ENCODE assay signal across 20 cellular contexts in the genomic region with DNA sequence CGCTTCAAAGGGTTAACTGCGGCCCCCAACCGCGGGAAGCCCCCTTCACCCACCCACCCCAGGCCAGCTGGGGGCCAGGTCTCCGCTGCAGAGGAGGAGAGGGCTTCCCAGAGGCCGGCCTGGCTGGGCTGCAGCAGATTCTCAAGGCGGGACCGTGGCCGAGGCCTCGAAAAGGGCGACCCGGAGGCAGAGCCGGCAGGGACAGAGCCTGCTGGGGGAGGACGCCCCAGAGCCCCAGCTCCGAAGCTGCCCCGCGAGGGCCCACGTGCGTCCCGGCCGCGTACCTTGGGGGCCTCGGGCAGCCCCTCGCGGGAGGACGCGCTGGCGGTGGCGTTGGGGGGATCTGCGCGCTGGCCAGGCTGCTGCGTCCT. TPM values are rescaled to one million over a fixed set of nuclear protein-coding genes. Genes with fewer than 3 reads are reported as not detected.
DNase-seq lines count a peak whose midpoint lies in the region; TF ChIP-seq lines count a peak whose summit lies in the region.
"Had no signal": no experiment of that assay in that cellular context is flagged by ENCODE, and none has a peak within 500 bp of the region (broad histone marks: within the 10 kb centered on the region; RNA-seq: fewer than 3 reads in every experiment).

No MANE protein-coding gene starts in this region.

- no peaks in the 10 kb centered on the region for H3K9me3 ChIP-seq in BLaER1 treated with 17β-estradiol and CSF1 and Interleukin-3, amounts not matched to agents 10 nM and 100 nM (replicated peaks in 1 of 11)
- H3K9me3 ChIP-seq in HUES64 (ENCODE audit: insufficient read depth, low read depth, low read length) (no peaks in the 10 kb centered on the region), hepatocyte (ENCODE audit: low read depth) (no peaks in the 10 kb centered on the region), neuronal stem cell (replicated peaks in 1 of 2; ENCODE audit: control insufficient read depth in 2 of 2, insufficient read depth in 1 of 2, low read depth in 1 of 2, low read length in 2 of 2) (no peaks in the 10 kb centered on the region)
- H3K9me3 ChIP-seq: BE2C had no signal

- no peak overlapping the region for H4K8ac ChIP-seq in neuronal stem cell (ENCODE audit: low read depth, low read length)

- H3K4me1 ChIP-seq in BLaER1 treated with 17β-estradiol and CSF1 and Interleukin-3, amounts not matched to agents 10 nM and 100 nM, result peaks cover 18 to 73% (median 51%) of the 10 kb centered on the region in 10 experiments
- H3K4me1 ChIP-seq in HUES64 (ENCODE audit: insufficient read depth, low read length), result no peaks in the 10 kb centered on the region
- H3K4me1 ChIP-seq in hepatocyte (ENCODE audit: insufficient read depth), result peaks cover 3% of the 10 kb centered on the region
- peaks cover 3 to 10% of the 10 kb centered on the region in 2 donors for H3K4me1 ChIP-seq in neuronal stem cell (ENCODE audit: control insufficient read depth in 2 of 2, insufficient read depth in 1 of 2, low read depth in 1 of 2, low read length in 2 of 2)
- H3K4me1 ChIP-seq: BE2C had no signal

- H3K27me3 Mint-ChIP-seq in osteocyte (ENCODE audit: unreplicated experiment), result no peaks in the 10 kb centered on the region

- DNase-seq in hepatocyte (ENCODE audit: low spot score) (no peak), neuronal stem cell (ENCODE audit: low spot score) (no peak), osteocyte (ENCODE audit: extremely low spot score, unreplicated experiment) (no peak), NCI-H2029 (lab: John Stamatoyannopoulos, UW) (no peak), activated gamma-delta T cell treated with Interleukin-2 at 50 U/mL for 16 hours (no peak)
- DNase-seq in effector CD8-positive, alpha-beta T cell (lab: John Stamatoyannopoulos, UW), result no peak
- DNase-seq: BE2C; CD8-positive, alpha-beta memory T cell; DMS153; NCI-H1105; NCI-H187; NCI-H2171; NCI-H446 treated with DMSO at 0.1 percent for 48 hours; NCI-H82; SIG-M5 had no signal

- H4K20me1 ChIP-seq in BLaER1 treated with 17β-estradiol and CSF1 and Interleukin-3, amounts not matched to agents 10 nM and 100 nM, result peaks cover 41 to 83% (median 76%) of the 10 kb centered on the region in 11 experiments; a peak in 21 of 22 replicates
- H4K20me1 ChIP-seq in hepatocyte (ENCODE audit: insufficient read depth, poor library complexity, severe bottlenecking), result no peaks in the 10 kb centered on the region

- H3K36me3 ChIP-seq in BLaER1 treated with 17β-estradiol and CSF1 and Interleukin-3, amounts not matched to agents 10 nM and 100 nM, result no peaks in the 10 kb centered on the region
- H3K36me3 ChIP-seq in HUES64 (ENCODE audit: insufficient read depth, low read length) (no peaks in the 10 kb centered on the region), hepatocyte (replicated peaks; ENCODE audit: insufficient read depth, low read depth) (no peaks in the 10 kb centered on the region), neuronal stem cell (replicated peaks in 1 of 2; ENCODE audit: control insufficient read depth in 2 of 2, insufficient read depth in 2 of 2, low read length in 2 of 2) (no peaks in the 10 kb centered on the region)
- H3K36me3 ChIP-seq: BE2C had no signal

- peak overlapping the region; percentile 66 for H2BK5ac ChIP-seq in neuronal stem cell (ENCODE audit: low read length)

- peaks cover 1% of the 10 kb centered on the region for H3K4me1 Mint-ChIP-seq in osteocyte (ENCODE audit: unreplicated experiment)

- no peak overlapping the region for H3K4me3 ChIP-seq in BLaER1 treated with 17β-estradiol and CSF1 and Interleukin-3, amounts not matched to agents 10 nM and 100 nM
- H3K4me3 ChIP-seq in HUES64 (ENCODE audit: low read length), result peak overlapping the region; percentile 36
- no peak overlapping the region for H3K4me3 ChIP-seq in hepatocyte
- H3K4me3 ChIP-seq in neuronal stem cell (ENCODE audit: low read length in 2 of 2), result peak overlapping the region in 1 of 2 donors; percentile 36

- no peaks in the 10 kb centered on the region for H3K9me3 Mint-ChIP-seq in osteocyte (ENCODE audit: unreplicated experiment)
- H3K9me3 Mint-ChIP-seq: CD8-positive, alpha-beta memory T cell had no signal

- H3K27ac ChIP-seq in BLaER1 treated with 17β-estradiol and CSF1 and Interleukin-3, amounts not matched to agents 10 nM and 100 nM, result no peak overlapping the region
- H3K27ac ChIP-seq in HUES64 (ENCODE audit: low read depth, low read length) (no peak overlapping the region), hepatocyte (no peak overlapping the region), neuronal stem cell (replicated peaks; ENCODE audit: low read length) (no peak overlapping the region)
- H3K27ac ChIP-seq: HL-60, KMS-11 had no signal

- peak overlapping the region; percentile 38 for H3K14ac ChIP-seq in neuronal stem cell (ENCODE audit: low read length)

- peaks cover 34 to 62% (median 46%) of the 10 kb centered on the region in 11 experiments for H3K27me3 ChIP-seq in BLaER1 treated with 17β-estradiol and CSF1 and Interleukin-3, amounts not matched to agents 10 nM and 100 nM
- H3K27me3 ChIP-seq in HUES64 (ENCODE audit: insufficient read depth, low read length) (peaks cover 23% of the 10 kb centered on the region), hepatocyte (peaks cover 24% of the 10 kb centered on the region), neuronal stem cell (ENCODE audit: control insufficient read depth in 3 of 3, insufficient read depth in 3 of 3, low read depth in 1 of 3, low read length in 3 of 3) (peaks cover 0 to 21% (median 17%) of the 10 kb centered on the region in 3 experiments)

- TF ChIP-seq CTCF in hepatocyte (IDR thresholded peaks at IDR 0.05; ENCODE audit: poor library complexity) (no peak), osteocyte (IDR thresholded peaks at IDR 0.05) (no peak)

- H3K9me2 ChIP-seq in hepatocyte (replicated peaks; ENCODE audit: insufficient read depth), result no peaks in the 10 kb centered on the region

- H3K9ac ChIP-seq in BLaER1 treated with 17β-estradiol and CSF1 and Interleukin-3, amounts not matched to agents 10 nM and 100 nM, result no peak overlapping the region
- H3K9ac ChIP-seq in HUES64 (ENCODE audit: low read depth, low read length), result peak overlapping the region; percentile 44; the same call in 1 of the 2 replicates
- peak overlapping the region; percentile 70 for H3K9ac ChIP-seq in neuronal stem cell (ENCODE audit: low read depth, low read length, poor library complexity)
- H3K9ac ChIP-seq: KMS-11 had no signal

- peak overlapping the region; percentile 94 for H2AK5ac ChIP-seq in neuronal stem cell (ENCODE audit: low read depth, low read length)

- H2AFZ ChIP-seq in hepatocyte, result no peak overlapping the region
- peak overlapping the region; percentile 11 for H2AFZ ChIP-seq in neuronal stem cell (ENCODE audit: low read length)

- no peak overlapping the region for H3K4me3 Mint-ChIP-seq in osteocyte (ENCODE audit: unreplicated experiment)
- H3K4me3 Mint-ChIP-seq: CD8-positive, alpha-beta memory T cell had no signal

- no peak overlapping the region for H2BK15ac ChIP-seq in neuronal stem cell (ENCODE audit: low read length)

- H3K18ac ChIP-seq in neuronal stem cell (ENCODE audit: low read length), result peak overlapping the region; percentile 94

- H4K91ac ChIP-seq in neuronal stem cell (ENCODE audit: low read depth, low read length, poor library complexity), result no peak overlapping the region

- H3K4ac ChIP-seq in neuronal stem cell (ENCODE audit: low read length), result no peak overlapping the region

- H2BK120ac ChIP-seq in neuronal stem cell (ENCODE audit: low read depth, low read length), result peak overlapping the region; percentile 61

- H3K23ac ChIP-seq in neuronal stem cell (ENCODE audit: low read depth, low read length, poor library complexity), result peak overlapping the region; percentile 80

- 18% methylated on average over 32 of the region's 32 CpGs for WGBS in HUES64
- 24% methylated on average over 30 of the region's 32 CpGs for WGBS in hepatocyte (ENCODE audit: low lambda C conversion rate, missing lambda C conversion rate)
- no CpG with 5 or more reads among the region's 32 CpGs for WGBS in neuronal stem cell (ENCODE audit: extremely low coverage in 2 of 2, insufficient read length in 2 of 2, insufficient replicate concordance in 1 of 2), 2 donors

- H3K27ac Mint-ChIP-seq in osteocyte (ENCODE audit: unreplicated experiment), result no peak overlapping the region
- H3K27ac Mint-ChIP-seq: CD8-positive, alpha-beta memory T cell had no signal

- no peak overlapping the region for H2BK12ac ChIP-seq in neuronal stem cell (ENCODE audit: low read length)

- no peaks in the 10 kb centered on the region for H3K36me3 Mint-ChIP-seq in osteocyte (ENCODE audit: unreplicated experiment)
- H3K36me3 Mint-ChIP-seq: CD8-positive, alpha-beta memory T cell had no signal

- peaks cover 2% of the 10 kb centered on the region for H3K79me1 ChIP-seq in neuronal stem cell (ENCODE audit: low read depth, low read length)

- no peaks in the 10 kb centered on the region for H3K79me2 ChIP-seq in hepatocyte

- H3K4me2 ChIP-seq in BLaER1 treated with 17β-estradiol and CSF1 and Interleukin-3, amounts not matched to agents 10 nM and 100 nM, result peak overlapping the region in 6 of 11 experiments; percentile 5 to 37 (median 26); a peak in 6 of 22 replicates
- H3K4me2 ChIP-seq in hepatocyte (peak overlapping the region; percentile 70), neuronal stem cell (ENCODE audit: insufficient read depth, low read length, poor library complexity, severe bottlenecking) (peak overlapping the region; percentile 54)
- H3K4me2 ChIP-seq: KMS-11 had no signal

RNA-seq across cellular contexts. Expression of gene C1QTNF12, which starts 0.3 kb away (rescaled TPM):
- 1.5 TPM for polyA plus RNA-seq in HUES64 (2013, experiment 1 of 2)
- 1.3 TPM for polyA plus RNA-seq in HUES64 (2013, experiment 2 of 2)
- 3.8 and 4.1 TPM in 2 replicates for total RNA-seq in hepatocyte
- polyA plus RNA-seq in hepatocyte, result 5.2 and 6.6 TPM in 2 replicates
- polyA plus RNA-seq in neuronal stem cell (2013, experiment 1 of 2), result 4.0 TPM
- polyA plus RNA-seq in neuronal stem cell (2013, experiment 2 of 2), result 4.6 TPM
- 3.6 and 3.8 TPM in 2 replicates for total RNA-seq in osteocyte
- polyA plus RNA-seq: CD8-positive, alpha-beta memory T cell had no signal

RNA-seq across cellular contexts. Expression of gene B3GALT6, which starts 14.2 kb away (rescaled TPM):
- polyA plus RNA-seq in HUES64 (2013, experiment 1 of 2), result 20.1 TPM
- polyA plus RNA-seq in HUES64 (2013, experiment 2 of 2), result 20.8 TPM
- total RNA-seq in hepatocyte, result 28.8 and 28.9 TPM in 2 replicates
- 36.3 and 36.9 TPM in 2 replicates for polyA plus RNA-seq in hepatocyte
- 24.2 TPM for polyA plus RNA-seq in neuronal stem cell (2013, experiment 1 of 2)
- polyA plus RNA-seq in neuronal stem cell (2013, experiment 2 of 2), result 23.9 TPM
- 38.6 and 39.8 TPM in 2 replicates for total RNA-seq in osteocyte

RNA-seq across cellular contexts. Expression of gene SDF4, which starts 14.4 kb away (rescaled TPM):
- 57.9 TPM for polyA plus RNA-seq in HUES64 (2013, experiment 1 of 2)
- polyA plus RNA-seq in HUES64 (2013, experiment 2 of 2), result 57.1 TPM
- 110 and 156 TPM in 2 replicates for total RNA-seq in hepatocyte
- 296 and 311 TPM in 2 replicates for polyA plus RNA-seq in hepatocyte
- 62.8 TPM for polyA plus RNA-seq in neuronal stem cell (2013, experiment 1 of 2)
- polyA plus RNA-seq in neuronal stem cell (2013, experiment 2 of 2), result 64.4 TPM
- total RNA-seq in osteocyte, result 196 and 200 TPM in 2 replicates

RNA-seq across cellular contexts. Expression of gene UBE2J2, which starts 27.4 kb away (rescaled TPM):
- 57.3 TPM for polyA plus RNA-seq in HUES64 (2013, experiment 1 of 2)
- 50.0 TPM for polyA plus RNA-seq in HUES64 (2013, experiment 2 of 2)
- 31.3 and 31.7 TPM in 2 replicates for total RNA-seq in hepatocyte
- 66.7 and 81.0 TPM in 2 replicates for polyA plus RNA-seq in hepatocyte
- polyA plus RNA-seq in neuronal stem cell (2013, experiment 1 of 2), result 43.4 TPM
- 42.6 TPM for polyA plus RNA-seq in neuronal stem cell (2013, experiment 2 of 2)
- 58.2 and 65.1 TPM in 2 replicates for total RNA-seq in osteocyte

RNA-seq across cellular contexts. Expression of gene TNFRSF4, which starts 32.3 kb away (rescaled TPM):
- polyA plus RNA-seq in HUES64 (2013, experiment 1 of 2), result not detected
- not detected for polyA plus RNA-seq in HUES64 (2013, experiment 2 of 2)
- total RNA-seq in hepatocyte, result 0.28 TPM in 1 of 2 replicates, not detected in the other
- 0.34 TPM in 1 of 2 replicates, not detected in the other for polyA plus RNA-seq in hepatocyte
- 0.06 TPM for polyA plus RNA-seq in neuronal stem cell (2013, experiment 1 of 2)
- polyA plus RNA-seq in neuronal stem cell (2013, experiment 2 of 2), result 0.08 TPM
- total RNA-seq in osteocyte, result 0.19 TPM in 1 of 2 replicates, not detected in the other
- total RNA-seq: MCF 10A had no signal

Comparison
In these comparisons a context has a peak if more than half of its experiments do, and no peak if none do; other contexts are left out.
1. H3K9ac ChIP-seq: peak in HUES64 (single experiment) and neuronal stem cell (single experiment); none in BLaER1 treated with 17β-estradiol and CSF1 and Interleukin-3, amounts not matched to agents 10 nM and 100 nM (0 of 11).
2. Peak in every context shown above with its lines, with median percentiles within 50 percentile points of each other: H3K4me2 ChIP-seq.